In the genomic region with DNA sequence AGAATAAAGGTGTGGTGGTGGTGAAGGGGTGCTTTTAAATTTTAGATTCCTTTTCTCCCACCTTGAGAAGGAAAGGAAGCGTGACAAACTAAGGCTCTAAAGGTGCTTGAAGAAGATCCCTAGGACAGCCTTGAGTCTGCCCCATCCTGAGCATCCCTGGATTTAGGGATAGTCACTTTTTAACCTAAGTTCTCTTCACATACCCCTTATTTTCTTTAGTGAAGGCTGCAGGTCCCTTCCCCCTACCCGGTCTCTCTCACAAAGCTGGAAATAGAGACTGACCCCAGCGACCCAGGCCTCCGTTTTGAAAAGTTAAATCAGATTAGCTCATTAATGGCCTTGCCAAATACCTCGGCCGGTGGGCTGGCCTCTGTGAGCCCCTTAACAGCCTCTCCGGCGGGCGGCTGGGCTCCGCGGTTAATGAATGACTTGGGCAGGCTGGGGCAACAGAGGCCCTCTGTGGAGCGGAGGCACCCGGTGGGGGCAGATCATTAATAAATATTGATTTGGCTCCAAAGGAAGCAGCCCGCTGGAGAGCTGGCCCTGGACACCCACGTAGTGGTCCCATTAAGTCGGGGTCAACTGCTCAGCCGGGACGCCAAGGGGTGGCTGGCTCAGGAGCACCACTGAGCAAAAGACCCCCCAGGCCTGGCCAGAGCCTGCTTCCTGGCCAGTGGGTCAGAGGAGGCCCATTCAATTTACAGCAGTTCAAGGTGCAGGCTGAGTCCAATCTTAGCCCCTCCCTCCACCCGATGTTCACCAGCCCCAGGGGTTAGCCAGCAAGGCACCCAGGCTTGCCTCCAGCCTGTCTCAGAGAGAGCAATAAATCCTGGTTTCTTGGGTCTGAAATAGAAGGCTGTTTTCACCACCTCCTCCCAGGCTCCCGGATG, we compare ENCODE assay signal across 1 cellular context.
TF ChIP-seq lines count a peak whose summit lies in the region.

No MANE protein-coding gene starts in this region.

TF ChIP-seq in HepG2, 621 proteins besides CTCF, POLR2A, EP300 and RAD21 (continues in another document):
- TF ChIP-seq ZBTB14 (CRISPR knock-in tag; IDR thresholded peaks at IDR 0.05) (no peak), ELF3 (CRISPR knock-in tag; IDR thresholded peaks at IDR 0.05) (peak; percentile 37; the same call in 1 of the 2 replicates), TAF1 (CRISPR knock-in tag; IDR thresholded peaks at IDR 0.05) (peak; percentile 55; the same call in 1 of the 2 replicates), ATF7 (IDR thresholded peaks at IDR 0.05) (no peak), ATF7 (CRISPR knock-in tag; IDR thresholded peaks at IDR 0.05) (no peak), GZF1 (CRISPR knock-in tag; IDR thresholded peaks at IDR 0.05) (no peak), NCOA2 (CRISPR knock-in tag; IDR thresholded peaks at IDR 0.05) (peak; percentile 95), KLF6 (CRISPR knock-in tag; IDR thresholded peaks at IDR 0.05) (0 out of 2 replicates have a peak, but pooled peaks have one; percentile 11), SSRP1 (CRISPR knock-in tag; IDR thresholded peaks at IDR 0.05) (0 out of 2 replicates have a peak, but pooled peaks have one; percentile 8), ZNF768 (CRISPR knock-in tag; IDR thresholded peaks at IDR 0.05) (peak; percentile 22; the same call in 1 of the 2 replicates), ZSCAN31 (CRISPR knock-in tag; IDR thresholded peaks at IDR 0.05; ENCODE audit: low read depth) (0 out of 2 replicates have a peak, but pooled peaks have one; percentile 59), PHF21A (CRISPR knock-in tag; IDR thresholded peaks at IDR 0.05) (peak; percentile 99), HMG20B (CRISPR knock-in tag; conservative IDR thresholded peaks at IDR 0.05) (peak; percentile 57; the same call in 1 of the 2 replicates), ZFP82 (CRISPR knock-in tag; IDR thresholded peaks at IDR 0.05; ENCODE audit: borderline replicate concordance) (0 out of 2 replicates have a peak, but pooled peaks have one; percentile 40), MAF1 (CRISPR knock-in tag; IDR thresholded peaks at IDR 0.05; ENCODE audit: borderline replicate concordance) (peak; percentile 69; the same call in 1 of the 2 replicates), AKAP8 (CRISPR knock-in tag; IDR thresholded peaks at IDR 0.05) (peak; percentile 75), NR2F6 (IDR thresholded peaks at IDR 0.05) (peak; percentile 92), NR2F6 (CRISPR knock-in tag; IDR thresholded peaks at IDR 0.05) (peak; percentile 73), MXI1 (IDR thresholded peaks at IDR 0.05; ENCODE audit: borderline replicate concordance, low read depth, low read length) (peak; percentile 31; the same call in 1 of the 3 replicates), MXD3 (CRISPR knock-in tag; IDR thresholded peaks at IDR 0.05) (0 out of 2 replicates have a peak, but pooled peaks have one; percentile 40), ZSCAN21 (CRISPR knock-in tag; IDR thresholded peaks at IDR 0.05; ENCODE audit: borderline replicate concordance) (no peak; the same call in 1 of the 2 replicates), ZNF749 (CRISPR knock-in tag; IDR thresholded peaks at IDR 0.05; ENCODE audit: borderline replicate concordance) (peak; percentile 39; the same call in 1 of the 2 replicates), ZNF430 (CRISPR knock-in tag; IDR thresholded peaks at IDR 0.05) (peak; percentile 82; the same call in 1 of the 2 replicates), ZSCAN29 (CRISPR knock-in tag; conservative IDR thresholded peaks at IDR 0.05) (0 out of 2 replicates have a peak, but pooled peaks have one; percentile 9), SNAPC2 (CRISPR knock-in tag; IDR thresholded peaks at IDR 0.05) (peak; percentile 52; the same call in 1 of the 2 replicates), MTERF4 (CRISPR knock-in tag; IDR thresholded peaks at IDR 0.05) (peak; percentile 70; the same call in 1 of the 2 replicates), EEA1 (CRISPR knock-in tag; IDR thresholded peaks at IDR 0.05; ENCODE audit: borderline replicate concordance) (no peak), NKX3-1 (CRISPR knock-in tag; IDR thresholded peaks at IDR 0.05) (peak; percentile 89), ZNF563 (CRISPR knock-in tag; IDR thresholded peaks at IDR 0.05) (0 out of 2 replicates have a peak, but pooled peaks have one; percentile 59), ZNF646 (CRISPR knock-in tag; IDR thresholded peaks at IDR 0.05) (no peak; the same call in 1 of the 2 replicates), RFXANK (CRISPR knock-in tag; IDR thresholded peaks at IDR 0.05) (0 out of 2 replicates have a peak, but pooled peaks have one; percentile 31), MEF2D (CRISPR knock-in tag; IDR thresholded peaks at IDR 0.05) (peak; percentile 84), MAZ (IDR thresholded peaks at IDR 0.05; ENCODE audit: borderline replicate concordance, low read depth, low read length) (peak; percentile 86), MAZ (CRISPR knock-in tag; IDR thresholded peaks at IDR 0.05; ENCODE audit: low read depth) (no peak), CBX5 (CRISPR knock-in tag; IDR thresholded peaks at IDR 0.05; ENCODE audit: borderline replicate concordance) (0 out of 2 replicates have a peak, but pooled peaks have one; percentile 21), AGO1 (IDR thresholded peaks at IDR 0.05; ENCODE audit: low read depth, low read length, poor library complexity, severe bottlenecking) (peak; percentile 68), TCF12 (IDR thresholded peaks at IDR 0.05) (no peak), TCF12 (CRISPR knock-in tag; IDR thresholded peaks at IDR 0.05) (peak; percentile 87; the same call in 1 of the 2 replicates), MAFG (CRISPR knock-in tag; IDR thresholded peaks at IDR 0.05) (no peak), CREB3 (CRISPR knock-in tag; IDR thresholded peaks at IDR 0.05) (no peak), MED8 (CRISPR knock-in tag; IDR thresholded peaks at IDR 0.05; ENCODE audit: insufficient replicate concordance) (peak; percentile 93)
- TF ChIP-seq, protein P1, sequence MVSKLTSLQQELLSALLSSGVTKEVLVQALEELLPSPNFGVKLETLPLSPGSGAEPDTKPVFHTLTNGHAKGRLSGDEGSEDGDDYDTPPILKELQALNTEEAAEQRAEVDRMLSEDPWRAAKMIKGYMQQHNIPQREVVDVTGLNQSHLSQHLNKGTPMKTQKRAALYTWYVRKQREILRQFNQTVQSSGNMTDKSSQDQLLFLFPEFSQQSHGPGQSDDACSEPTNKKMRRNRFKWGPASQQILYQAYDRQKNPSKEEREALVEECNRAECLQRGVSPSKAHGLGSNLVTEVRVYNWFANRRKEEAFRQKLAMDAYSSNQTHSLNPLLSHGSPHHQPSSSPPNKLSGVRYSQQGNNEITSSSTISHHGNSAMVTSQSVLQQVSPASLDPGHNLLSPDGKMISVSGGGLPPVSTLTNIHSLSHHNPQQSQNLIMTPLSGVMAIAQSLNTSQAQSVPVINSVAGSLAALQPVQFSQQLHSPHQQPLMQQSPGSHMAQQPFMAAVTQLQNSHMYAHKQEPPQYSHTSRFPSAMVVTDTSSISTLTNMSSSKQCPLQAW (CRISPR knock-in tag; IDR thresholded peaks at IDR 0.05): peak; percentile 99
- TF ChIP-seq, protein P2, sequence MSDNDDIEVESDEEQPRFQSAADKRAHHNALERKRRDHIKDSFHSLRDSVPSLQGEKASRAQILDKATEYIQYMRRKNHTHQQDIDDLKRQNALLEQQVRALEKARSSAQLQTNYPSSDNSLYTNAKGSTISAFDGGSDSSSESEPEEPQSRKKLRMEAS (IDR thresholded peaks at IDR 0.05): peak; percentile 67
- TF ChIP-seq, protein P3, sequence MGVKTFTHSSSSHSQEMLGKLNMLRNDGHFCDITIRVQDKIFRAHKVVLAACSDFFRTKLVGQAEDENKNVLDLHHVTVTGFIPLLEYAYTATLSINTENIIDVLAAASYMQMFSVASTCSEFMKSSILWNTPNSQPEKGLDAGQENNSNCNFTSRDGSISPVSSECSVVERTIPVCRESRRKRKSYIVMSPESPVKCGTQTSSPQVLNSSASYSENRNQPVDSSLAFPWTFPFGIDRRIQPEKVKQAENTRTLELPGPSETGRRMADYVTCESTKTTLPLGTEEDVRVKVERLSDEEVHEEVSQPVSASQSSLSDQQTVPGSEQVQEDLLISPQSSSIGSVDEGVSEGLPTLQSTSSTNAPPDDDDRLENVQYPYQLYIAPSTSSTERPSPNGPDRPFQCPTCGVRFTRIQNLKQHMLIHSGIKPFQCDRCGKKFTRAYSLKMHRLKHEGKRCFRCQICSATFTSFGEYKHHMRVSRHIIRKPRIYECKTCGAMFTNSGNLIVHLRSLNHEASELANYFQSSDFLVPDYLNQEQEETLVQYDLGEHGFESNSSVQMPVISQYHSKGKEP (CRISPR knock-in tag; IDR thresholded peaks at IDR 0.05): no peak
- TF ChIP-seq, protein P4, sequence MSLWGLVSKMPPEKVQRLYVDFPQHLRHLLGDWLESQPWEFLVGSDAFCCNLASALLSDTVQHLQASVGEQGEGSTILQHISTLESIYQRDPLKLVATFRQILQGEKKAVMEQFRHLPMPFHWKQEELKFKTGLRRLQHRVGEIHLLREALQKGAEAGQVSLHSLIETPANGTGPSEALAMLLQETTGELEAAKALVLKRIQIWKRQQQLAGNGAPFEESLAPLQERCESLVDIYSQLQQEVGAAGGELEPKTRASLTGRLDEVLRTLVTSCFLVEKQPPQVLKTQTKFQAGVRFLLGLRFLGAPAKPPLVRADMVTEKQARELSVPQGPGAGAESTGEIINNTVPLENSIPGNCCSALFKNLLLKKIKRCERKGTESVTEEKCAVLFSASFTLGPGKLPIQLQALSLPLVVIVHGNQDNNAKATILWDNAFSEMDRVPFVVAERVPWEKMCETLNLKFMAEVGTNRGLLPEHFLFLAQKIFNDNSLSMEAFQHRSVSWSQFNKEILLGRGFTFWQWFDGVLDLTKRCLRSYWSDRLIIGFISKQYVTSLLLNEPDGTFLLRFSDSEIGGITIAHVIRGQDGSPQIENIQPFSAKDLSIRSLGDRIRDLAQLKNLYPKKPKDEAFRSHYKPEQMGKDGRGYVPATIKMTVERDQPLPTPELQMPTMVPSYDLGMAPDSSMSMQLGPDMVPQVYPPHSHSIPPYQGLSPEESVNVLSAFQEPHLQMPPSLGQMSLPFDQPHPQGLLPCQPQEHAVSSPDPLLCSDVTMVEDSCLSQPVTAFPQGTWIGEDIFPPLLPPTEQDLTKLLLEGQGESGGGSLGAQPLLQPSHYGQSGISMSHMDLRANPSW (CRISPR knock-in tag; IDR thresholded peaks at IDR 0.05; ENCODE audit: borderline replicate concordance): peak; percentile 48; the same call in 1 of the 2 replicates
